ENCODE assay signal across 10 cellular contexts in the genomic region with DNA sequence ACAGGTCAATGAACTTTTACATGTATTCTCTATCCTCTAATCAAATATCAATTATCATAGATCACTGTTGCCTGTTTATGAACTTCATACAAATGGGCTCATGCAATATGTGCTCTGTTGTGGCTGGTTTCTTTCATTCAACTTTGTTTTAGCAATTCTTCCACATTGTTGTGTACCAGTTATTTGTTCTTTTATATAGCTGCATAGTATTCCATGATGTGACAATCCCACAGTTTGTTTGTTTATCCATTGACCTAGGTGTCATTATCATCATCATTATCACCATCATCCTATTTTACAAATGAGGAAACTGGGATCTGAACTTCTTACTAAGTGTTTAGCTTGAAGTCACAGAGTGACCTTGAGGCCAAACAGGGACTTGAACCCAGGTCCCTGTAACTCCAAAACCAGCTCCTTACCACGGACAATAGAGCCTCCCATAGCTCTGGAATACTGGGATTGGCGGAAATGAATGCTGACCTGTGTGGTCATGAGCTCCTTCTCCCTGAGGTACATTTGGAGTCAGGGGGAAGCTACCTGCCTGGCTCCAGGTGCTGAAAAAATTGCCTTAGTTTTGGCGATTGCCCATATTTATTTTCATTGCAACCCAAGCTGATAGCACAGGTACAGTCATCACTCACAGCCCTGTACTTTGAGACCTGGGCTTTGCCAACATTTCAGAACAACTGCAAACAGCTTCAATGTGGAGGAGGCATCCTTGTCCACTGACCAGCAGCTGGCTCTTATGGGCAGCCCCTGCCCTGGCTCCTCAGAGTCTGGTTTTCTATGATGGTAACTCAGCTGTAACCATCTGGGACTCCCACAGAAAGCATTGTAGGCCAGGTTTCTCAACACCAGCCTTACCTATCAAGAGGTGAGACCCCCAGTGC.
DNase-seq lines count a peak whose midpoint lies in the region; ATAC-seq and FAIRE-seq lines count a peak whose summit lies in the region.
"Had no signal": no experiment of that assay in that cellular context is flagged by ENCODE, and none has a peak within 500 bp of the region (broad histone marks: within the 10 kb centered on the region; RNA-seq: fewer than 3 reads in every experiment).

No MANE protein-coding gene starts in this region.

- no peak for ATAC-seq in stimulated activated memory B cell treated with anti-CD40 and anti-IgM and Interleukin-4, amounts not matched to agents 10 μg/mL and 1 μg/mL and 100 μg/mL, for 72 hours
- ATAC-seq in GM21515 (IDR thresholded peaks at IDR 0.05; ENCODE audit: unreplicated experiment) = no peak
- ATAC-seq in GM19023 (IDR thresholded peaks at IDR 0.05; ENCODE audit: unreplicated experiment) = no peak

- no peak for FAIRE-seq in GM19239 (lab: Jason Lieb, UNC)

- peak; percentile 53 for DNase-seq in DMS53 treated with DMSO at 0.1 percent for 48 hours (lab: John Stamatoyannopoulos, UW; ENCODE audit: unreplicated experiment)
- DNase-seq in SW480 (ENCODE audit: low spot score) = peak; percentile 47
- DNase-seq in left kidney (ENCODE audit: low read depth, low spot score) = peak; percentile 75
- DNase-seq in GM19239 (ENCODE audit: insufficient read length, low spot score) = no peak
- DNase-seq: amniotic stem cell, DMS79, SK-N-SH had no signal

- no peaks in the 10 kb centered on the region for H3K27me3 Mint-ChIP-seq in stimulated activated memory B cell treated with anti-CD40 and anti-IgM and Interleukin-4, amounts not matched to agents 10 μg/mL and 1 μg/mL and 100 μg/mL, for 72 hours

- peak overlapping the region; percentile 99 for H3K27ac Mint-ChIP-seq in stimulated activated memory B cell treated with anti-CD40 and anti-IgM and Interleukin-4, amounts not matched to agents 10 μg/mL and 1 μg/mL and 100 μg/mL, for 72 hours

- peaks cover 18% of the 10 kb centered on the region for H3K36me3 Mint-ChIP-seq in stimulated activated memory B cell treated with anti-CD40 and anti-IgM and Interleukin-4, amounts not matched to agents 10 μg/mL and 1 μg/mL and 100 μg/mL, for 72 hours

- peaks cover 74% of the 10 kb centered on the region for H3K4me1 Mint-ChIP-seq in stimulated activated memory B cell treated with anti-CD40 and anti-IgM and Interleukin-4, amounts not matched to agents 10 μg/mL and 1 μg/mL and 100 μg/mL, for 72 hours

- H3K9me3 Mint-ChIP-seq in stimulated activated memory B cell treated with anti-CD40 and anti-IgM and Interleukin-4, amounts not matched to agents 10 μg/mL and 1 μg/mL and 100 μg/mL, for 72 hours = no peaks in the 10 kb centered on the region

- H3K4me3 Mint-ChIP-seq in stimulated activated memory B cell treated with anti-CD40 and anti-IgM and Interleukin-4, amounts not matched to agents 10 μg/mL and 1 μg/mL and 100 μg/mL, for 72 hours = no peak overlapping the region
